In genomic region chr9:134059188-134059641, GRCh38 we compare ENCODE assay signal across 14 cellular contexts. TPM values are rescaled to one million over a fixed set of nuclear protein-coding genes. Genes with fewer than 3 reads are reported as not detected.
DNase-seq lines count a peak whose midpoint lies in the region; ATAC-seq and TF ChIP-seq lines count a peak whose summit lies in the region.
"Had no signal": no experiment of that assay in that cellular context is flagged by ENCODE, and none has a peak within 500 bp of the region (broad histone marks: within the 10 kb centered on the region; RNA-seq: fewer than 3 reads in every experiment).

No MANE protein-coding gene starts in this region.

- no peaks in the 10 kb centered on the region for H3K9me3 ChIP-seq in BLaER1 treated with 17β-estradiol and CSF1 and Interleukin-3, amounts not matched to agents 10 nM and 100 nM (replicated peaks in 1 of 11)
- no peaks in the 10 kb centered on the region for H3K9me3 ChIP-seq in MM.1S (replicated peaks; ENCODE audit: insufficient read depth, low read length)
- H3K9me3 ChIP-seq: ascending aorta had no signal

- peak overlapping the region in 8 of 10 experiments; percentile 1 to 58 (median 44); a peak in 10 of 20 replicates for H3K4me3 ChIP-seq in BLaER1 treated with 17β-estradiol and CSF1 and Interleukin-3, amounts not matched to agents 10 nM and 100 nM
- H3K4me3 ChIP-seq in MM.1S (ENCODE audit: low read length): no peak overlapping the region
- H3K4me3 ChIP-seq: ascending aorta had no signal

- DNase-seq in MM.1S: no peak
- DNase-seq in islet precursor cell: peak; percentile 54
- peak; percentile 51 for DNase-seq in sciatic nerve (ENCODE audit: low spot score)
- DNase-seq in T-helper 2 cell: no peak
- no peak for DNase-seq in AG20443 (ENCODE audit: low spot score)
- no peak for DNase-seq in COLO829 (ENCODE audit: low spot score)
- DNase-seq: DMS153; mesendoderm; NCI-H1694 treated with DMSO at 0.1 percent for 48 hours; NCI-H446 treated with DMSO at 0.1 percent for 48 hours; stimulated activated naive CD4-positive, alpha-beta T cell had no signal

- peaks cover 92 to 100% (median 99%) of the 10 kb centered on the region in 10 experiments for H3K4me1 ChIP-seq in BLaER1 treated with 17β-estradiol and CSF1 and Interleukin-3, amounts not matched to agents 10 nM and 100 nM
- H3K4me1 ChIP-seq in MM.1S (ENCODE audit: low read length): peaks cover 21% of the 10 kb centered on the region

- peaks cover 15% of the 10 kb centered on the region for H3K79me2 ChIP-seq in MM.1S (ENCODE audit: low read length)

- intact Hi-C loops in sciatic nerve (cut with DNase I): no loop called here

- H3K27me3 ChIP-seq in BLaER1 treated with 17β-estradiol and CSF1 and Interleukin-3, amounts not matched to agents 10 nM and 100 nM: peaks cover 0 to 3% (median 0%) of the 10 kb centered on the region in 11 experiments; a peak in 1 of 22 replicates
- no peaks in the 10 kb centered on the region for H3K27me3 ChIP-seq in MM.1S (replicated peaks; ENCODE audit: insufficient read depth, low read length)
- H3K27me3 ChIP-seq: ascending aorta had no signal

- H3K9ac ChIP-seq in BLaER1 treated with 17β-estradiol and CSF1 and Interleukin-3, amounts not matched to agents 10 nM and 100 nM: peak overlapping the region; percentile 51 to 81 (median 73); a peak in 21 of 22 replicates
- peak overlapping the region; percentile 8; the same call in 1 of the 2 replicates for H3K9ac ChIP-seq in MM.1S (ENCODE audit: low read length)

- H4K20me1 ChIP-seq in BLaER1 treated with 17β-estradiol and CSF1 and Interleukin-3, amounts not matched to agents 10 nM and 100 nM: peaks cover 98 to 100% (median 100%) of the 10 kb centered on the region in 11 experiments
- H4K20me1 ChIP-seq in MM.1S (ENCODE audit: insufficient read depth, low read length): peaks cover 5% of the 10 kb centered on the region; the same call in 1 of the 2 replicates

- H3F3A ChIP-seq in MM.1S (ENCODE audit: insufficient read depth, low read length): no peaks in the 10 kb centered on the region

- H2AFZ ChIP-seq in MM.1S (ENCODE audit: low read length): no peak overlapping the region

- TF ChIP-seq CTCF in MM.1S (IDR thresholded peaks at IDR 0.05; ENCODE audit: low read length): no peak

- H3K4me2 ChIP-seq in BLaER1 treated with 17β-estradiol and CSF1 and Interleukin-3, amounts not matched to agents 10 nM and 100 nM: peak overlapping the region; percentile 85 to 100 (median 97)
- H3K4me2 ChIP-seq in MM.1S (ENCODE audit: low read depth, low read length): peak overlapping the region; percentile 72; the same call in 1 of the 2 replicates

- H3K27ac ChIP-seq in BLaER1 treated with 17β-estradiol and CSF1 and Interleukin-3, amounts not matched to agents 10 nM and 100 nM: peak overlapping the region in 10 of 11 experiments; percentile 41 to 90 (median 82); a peak in 19 of 22 replicates
- H3K27ac ChIP-seq in MM.1S (ENCODE audit: low read length): no peak overlapping the region
- H3K27ac ChIP-seq: ascending aorta had no signal

- H3K9me2 ChIP-seq in MM.1S (replicated peaks; ENCODE audit: insufficient read depth, low read length): no peaks in the 10 kb centered on the region

- peaks cover 0 to 28% (median 4%) of the 10 kb centered on the region in 11 experiments; a peak in 8 of 22 replicates for H3K36me3 ChIP-seq in BLaER1 treated with 17β-estradiol and CSF1 and Interleukin-3, amounts not matched to agents 10 nM and 100 nM
- H3K36me3 ChIP-seq in MM.1S (replicated peaks; ENCODE audit: insufficient read depth, low read length): no peaks in the 10 kb centered on the region
- H3K36me3 ChIP-seq: ascending aorta had no signal

- ATAC-seq in sciatic nerve (no peak), HG03521 (IDR thresholded peaks at IDR 0.05; ENCODE audit: unreplicated experiment) (no peak)

RNA-seq across cellular contexts. Expression of gene BRD3, which starts 8.6 kb away (rescaled TPM):
- 54.4 TPM for total RNA-seq in sciatic nerve

RNA-seq across cellular contexts. Expression of gene BRD3OS, which starts 33.9 kb away (rescaled TPM):
- total RNA-seq in sciatic nerve: 16.4 TPM

Comparison
In these comparisons a context has a peak if more than half of its experiments do, and no peak if none do; other contexts are left out.
1. DNase-seq: peak in islet precursor cell (single experiment) and sciatic nerve (single experiment); none in MM.1S (single experiment), T-helper 2 cell (0 of 5), AG20443 (single experiment) and COLO829 (single experiment).